Comparison of ENCODE assay signal across 31 cellular contexts in the genomic region with DNA sequence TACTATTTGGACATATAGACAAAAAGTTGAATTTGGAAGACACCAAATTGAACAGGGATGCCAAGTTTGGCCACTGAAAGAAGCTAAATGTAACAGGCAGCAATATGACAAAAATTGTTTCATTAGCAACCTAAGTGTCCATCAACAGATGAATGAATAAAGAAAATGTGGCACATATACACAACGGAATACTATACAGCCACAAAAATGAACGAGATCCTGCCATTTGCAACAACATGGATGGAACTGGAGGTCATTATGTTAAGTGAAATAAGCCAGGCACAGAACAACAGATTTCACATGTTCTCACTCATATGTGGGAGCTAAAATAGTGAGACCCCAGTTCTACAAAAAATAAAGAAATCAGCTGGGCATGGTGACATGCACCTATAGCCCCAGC. TPM values are rescaled to one million over a fixed set of nuclear protein-coding genes. Genes with fewer than 3 reads are reported as not detected.
"Had no signal": no experiment of that assay in that cellular context is flagged by ENCODE, and none has a peak within 500 bp of the region (broad histone marks: within the 10 kb centered on the region; RNA-seq: fewer than 3 reads in every experiment).

No MANE protein-coding gene starts in this region.

- H3K4me1 ChIP-seq: adrenal gland, ascending aorta, body of pancreas, breast epithelium had no signal

- FAIRE-seq: astrocyte had no signal

- DNase-seq: activated effector memory CD4-positive, alpha-beta T cell treated with anti-CD3 and anti-CD28 coated beads, Interleukin-2, amount 50 U/mL, for 16 hours; activated effector memory CD4-positive, alpha-beta T cell treated with Interleukin-2 at 50 U/mL for 16 hours; activated gamma-delta T cell; activated gamma-delta T cell treated with Interleukin-2 at 50 U/mL for 16 hours; activated naive CD4-positive, alpha-beta T cell; activated naive CD4-positive, alpha-beta T cell treated with anti-CD3 and anti-CD28 coated beads for 36 hours; activated naive CD4-positive, alpha-beta T cell treated with anti-CD3 and anti-CD28 coated beads, Interleukin-2, amount 10 ng/mL, durations not matched to agents 7 days and 5 days; activated naive CD4-positive, alpha-beta T cell treated with anti-CD3 and anti-CD28 coated beads, Interleukin-2, amount 50 U/mL, for 16 hours; activated naive CD4-positive, alpha-beta T cell treated with Interleukin-2 at 50 U/mL for 16 hours; activated naive CD8-positive, alpha-beta T cell treated with anti-CD3 and anti-CD28 coated beads for 36 hours; activated naive CD8-positive, alpha-beta T cell treated with anti-CD3 and anti-CD28 coated beads, Interleukin-2, amount 10 ng/mL, durations not matched to agents 7 days and 5 days; activated naive CD8-positive, alpha-beta T cell treated with anti-CD3 and anti-CD28 coated beads, Interleukin-2, amount 50 U/mL, for 24 hours; activated T-cell treated with anti-CD3 and anti-CD28 coated beads, Interleukin-2, amount 50 U/mL, for 4 hours; activated T-cell treated with anti-CD3 and anti-CD28 coated beads, Interleukin-2, amount 50 U/mL, for 48 hours; activated T-cell treated with anti-CD3 and anti-CD28 coated beads, Interleukin-2, amount 50 U/mL, for 72 hours; adrenal gland; amniotic stem cell; amygdala; anterior cingulate cortex; aorta; body of pancreas; brain microvascular endothelial cell; caudate nucleus; central memory CD4-positive, alpha-beta T cell; cerebellar nuclear complex had no signal

- H3K36me3 ChIP-seq: adrenal gland, ascending aorta, brain microvascular endothelial cell, breast epithelium had no signal

- H3K4me3 ChIP-seq: adrenal gland, ascending aorta, body of pancreas, breast epithelium, cardiac muscle cell had no signal

- H3K27ac ChIP-seq: adrenal gland, ascending aorta, body of pancreas, brain microvascular endothelial cell, breast epithelium, cardiac muscle cell had no signal

- H3K27me3 ChIP-seq: adrenal gland, ascending aorta, body of pancreas, brain microvascular endothelial cell, breast epithelium, cardiac muscle cell had no signal

- ATAC-seq: activated naive CD4-positive, alpha-beta T cell treated with anti-CD3 and anti-CD28 coated beads, Interleukin-2, amount 50 U/mL, for 72 hours; activated naive CD8-positive, alpha-beta T cell treated with anti-CD3 and anti-CD28 coated beads, Interleukin-2, amount 50 U/mL, for 24 hours; activated T-cell treated with anti-CD3 and anti-CD28 coated beads, Interleukin-2, amount 50 U/mL, for 4 hours; activated T-cell treated with anti-CD3 and anti-CD28 coated beads, Interleukin-2, amount 50 U/mL, for 72 hours; activated T-helper 17 cell treated with anti-CD3 and anti-CD28 coated beads, Interleukin-2, amount 50 U/mL, for 72 hours; body of pancreas had no signal

- H3K9me3 ChIP-seq: adrenal gland, ascending aorta, body of pancreas, breast epithelium had no signal

RNA-seq across cellular contexts. Expression of gene NEBL, which starts 43.8 kb away (rescaled TPM):
- total RNA-seq: activated naive CD8-positive, alpha-beta T cell treated with anti-CD3 and anti-CD28 coated beads, Interleukin-2, amount 10 ng/mL, durations not matched to agents 7 days and 5 days; activated T-helper 17 cell treated with anti-CD3 and anti-CD28 coated beads, Interleukin-2, amount 50 U/mL, for 72 hours had no signal
